Comparison of ENCODE assay signal across 8 cellular contexts in genomic region chr12:25250744-25251730, GRCh38. TPM values are rescaled to one million over a fixed set of nuclear protein-coding genes. Genes with fewer than 3 reads are reported as not detected.
A peak's percentile ranks its signal among the peaks of the same experiment; 100 is the strongest.
DNase-seq lines count a peak whose midpoint lies in the region; ATAC-seq and TF ChIP-seq lines count a peak whose summit lies in the region.

Gene KRAS (minus strand): TSS chr12:25250929.

- ATAC-seq in GM18499 (IDR thresholded peaks at IDR 0.05; ENCODE audit: insufficient read depth, unreplicated experiment) (peak; percentile 47), HG02938 (IDR thresholded peaks at IDR 0.05; ENCODE audit: unreplicated experiment) (peak; percentile 74), T-helper 17 cell (peak; percentile 93), left ventricle myocardium superior (peak; percentile 98)

- no peaks in the 10 kb centered on the region for H3K4me1 ChIP-seq in prostate gland (replicated peaks)

- H3K36me3 ChIP-seq in prostate gland, result no peaks in the 10 kb centered on the region

- peaks cover 26% of the 10 kb centered on the region for H3K4me1 Mint-ChIP-seq in T-helper 17 cell

- peak within 1 kb of the TSS; percentile 96 for H3K4me3 Mint-ChIP-seq in T-helper 17 cell

- WGBS in prostate gland, result under 1% methylated on average over 48 of the region's 105 CpGs

- intact Hi-C loops in left ventricle myocardium superior (cut with micrococcal nuclease), result no loop called here
- intact Hi-C loops in prostate gland (cut with DNase I), result loop anchor here (5.0 kb wide), 1 partner anchor 81 kb away; no protein-coding TSS in a partner anchor

- peak; percentile 80 for DNase-seq in NCI-H1694 treated with DMSO at 0.1 percent for 48 hours (lab: John Stamatoyannopoulos, UW)
- peak; percentile 83 to 88 (median 86) for DNase-seq in T-helper 17 cell
- DNase-seq in amygdala (lab: John Stamatoyannopoulos, UW), result peak in 55 of 56 donors; percentile 41 to 96 (median 90)
- peak; percentile 98 for DNase-seq in left ventricle myocardium superior
- peak; percentile 97 for DNase-seq in prostate gland (ENCODE audit: low spot score)
- peak; percentile 96 for DNase-seq in ureter (ENCODE audit: low spot score)

- TF ChIP-seq POLR2A in prostate gland (IDR thresholded peaks at IDR 0.05), result peak; percentile 84

- peak in 2 of 4 experiments; percentile 3 to 13 for TF ChIP-seq CTCF in prostate gland (IDR thresholded peaks at IDR 0.05)

- H3K36me3 Mint-ChIP-seq in T-helper 17 cell (ENCODE audit: low read depth), result peaks cover 2% of the 10 kb centered on the region

- no peaks in the 10 kb centered on the region for H3K27me3 ChIP-seq in prostate gland (replicated peaks; ENCODE audit: insufficient read depth)

- H3K27ac Mint-ChIP-seq in T-helper 17 cell, result peak within 1 kb of the TSS; percentile 86

- H3K27me3 Mint-ChIP-seq in T-helper 17 cell, result no peaks in the 10 kb centered on the region

- H3K4me3 ChIP-seq in prostate gland, result peak within 1 kb of the TSS; percentile 73 to 100

- H3K9me3 ChIP-seq in T-helper 17 cell (ENCODE audit: control insufficient read depth, low read length, poor library complexity, severe bottlenecking) (no peaks in the 10 kb centered on the region), prostate gland (no peaks in the 10 kb centered on the region)

- H3K27ac ChIP-seq in prostate gland, result peak within 1 kb of the TSS; percentile 90 to 94

RNA-seq across cellular contexts. Expression of gene KRAS, which starts in this region (rescaled TPM):
- total RNA-seq in T-helper 17 cell, result 10 to 100 TPM; 26.4 to 32.3 TPM
- 12.1 TPM for total RNA-seq in left ventricle myocardium superior
- total RNA-seq in prostate gland, result 10 to 100 TPM; 12.1 to 19.1 TPM
- total RNA-seq in ureter, result 33.8 TPM

Comparison
In these comparisons a context has a peak if more than half of its experiments do, and no peak if none do; other contexts are left out.
1. Peak in every context shown above with its lines: DNase-seq, ATAC-seq, H3K4me3 ChIP-seq and H3K27ac ChIP-seq.
2. ATAC-seq: peak in every context shown above with its lines; median percentile 98 in left ventricle myocardium superior; 93 in T-helper 17 cell; 74 in HG02938; 47 in GM18499.